ENCODE assay signal across 2 cellular contexts in genomic region chr3:152319256-152319655, GRCh38.
TF ChIP-seq lines count a peak whose summit lies in the region.

No MANE protein-coding gene starts in this region.

TF ChIP-seq in GM23338, 12 proteins besides CTCF, POLR2A, EP300 and RAD21:
- TF ChIP-seq REST (IDR thresholded peaks at IDR 0.05; ENCODE audit: unreplicated experiment): no peak
- TF ChIP-seq EZH2phosphoT487 (IDR thresholded peaks at IDR 0.05; ENCODE audit: unreplicated experiment): no peak
- TF ChIP-seq JUNB (IDR thresholded peaks at IDR 0.05; ENCODE audit: unreplicated experiment): no peak
- no peak for TF ChIP-seq ETS1 (IDR thresholded peaks at IDR 0.05)
- TF ChIP-seq ZNF462 (CRISPR knock-in tag; IDR thresholded peaks at IDR 0.05): no peak
- TF ChIP-seq CREB1 (CRISPR knock-in tag; IDR thresholded peaks at IDR 0.05; ENCODE audit: low read depth): no peak
- TF ChIP-seq POLR2AphosphoS5 (IDR thresholded peaks at IDR 0.05; ENCODE audit: low read depth): no peak
- TF ChIP-seq ZNF331 (CRISPR knock-in tag; IDR thresholded peaks at IDR 0.05; ENCODE audit: low read depth): no peak
- TF ChIP-seq EZH2 (IDR thresholded peaks at IDR 0.05; ENCODE audit: low read depth, unreplicated experiment): no peak
- no peak for TF ChIP-seq STAT1 (IDR thresholded peaks at IDR 0.05; ENCODE audit: unreplicated experiment)
- no peak for TF ChIP-seq NANOG (IDR thresholded peaks at IDR 0.05; ENCODE audit: borderline replicate concordance)
- no peak for TF ChIP-seq ZNF114 (CRISPR knock-in tag; IDR thresholded peaks at IDR 0.05)

TF ChIP-seq in GM12878, 131 proteins besides CTCF, POLR2A, EP300 and RAD21 (continued from another document and continues in another):
- TF ChIP-seq EZH2 (IDR thresholded peaks at IDR 0.05; ENCODE audit: borderline replicate concordance, control insufficient read depth, low read depth, low read length) (no peak), MEF2A (IDR thresholded peaks at IDR 0.05; ENCODE audit: insufficient read depth, low read depth, low read length) (no peak), ZNF24 (IDR thresholded peaks at IDR 0.05) (no peak), NFIC (IDR thresholded peaks at IDR 0.05; ENCODE audit: low read depth, low read length) (peak; percentile 43; the same call in 1 of the 2 replicates), CHD1 (IDR thresholded peaks at IDR 0.05; ENCODE audit: low read depth, low read length) (no peak), STAT3 (IDR thresholded peaks at IDR 0.05; ENCODE audit: low read depth, low read length) (no peak), TCF7 (IDR thresholded peaks at IDR 0.05; ENCODE audit: borderline replicate concordance) (peak; percentile 38; the same call in 1 of the 2 replicates), CHD2 (IDR thresholded peaks at IDR 0.05; ENCODE audit: borderline replicate concordance, low read depth, low read length) (no peak), HCFC1 (IDR thresholded peaks at IDR 0.05; ENCODE audit: low read length) (no peak), CREB1 (IDR thresholded peaks at IDR 0.05; ENCODE audit: low read depth) (peak; percentile 73; the same call in 1 of the 2 replicates), BCLAF1 (IDR thresholded peaks at IDR 0.05) (no peak), ATF2 (IDR thresholded peaks at IDR 0.05; ENCODE audit: low read length) (peak; percentile 47), YBX1 (IDR thresholded peaks at IDR 0.05) (no peak), RBBP5 (conservative IDR thresholded peaks at IDR 0.05) (no peak), BHLHE40 (IDR thresholded peaks at IDR 0.05; ENCODE audit: borderline replicate concordance in 1 of 2, low read depth in 2 of 2, low read length in 1 of 2) (no peak), CBFB (IDR thresholded peaks at IDR 0.05; ENCODE audit: low read depth) (no peak), RUNX3 (IDR thresholded peaks at IDR 0.05; ENCODE audit: low read length) (peak; percentile 27; the same call in 1 of the 2 replicates), MTA2 (IDR thresholded peaks at IDR 0.05; ENCODE audit: low read depth) (peak; percentile 44; the same call in 1 of the 2 replicates), NR2F1 (conservative IDR thresholded peaks at IDR 0.05) (no peak), GATAD2B (conservative IDR thresholded peaks at IDR 0.05; ENCODE audit: low read depth) (no peak), TCF3 (IDR thresholded peaks at IDR 0.05; ENCODE audit: borderline replicate concordance, insufficient read depth, low read depth, low read length) (no peak), STAT1 (conservative IDR thresholded peaks at IDR 0.05) (no peak), PKNOX1 (IDR thresholded peaks at IDR 0.05) (no peak), ZBTB11 (CRISPR knock-in tag; IDR thresholded peaks at IDR 0.05) (no peak), PRDM15 (CRISPR knock-in tag; IDR thresholded peaks at IDR 0.05) (no peak), FOXK2 (IDR thresholded peaks at IDR 0.05) (no peak), SUZ12 (IDR thresholded peaks at IDR 0.05; ENCODE audit: unreplicated experiment) (no peak), TBL1XR1 (IDR thresholded peaks at IDR 0.05; ENCODE audit: low read depth, low read length) (no peak), NKRF (conservative IDR thresholded peaks at IDR 0.05) (no peak), GABPA (IDR thresholded peaks at IDR 0.05; ENCODE audit: low read depth) (no peak), TCF12 (IDR thresholded peaks at IDR 0.05; ENCODE audit: low read depth, low read length) (no peak), IKZF2 (IDR thresholded peaks at IDR 0.05) (no peak), REST (IDR thresholded peaks at IDR 0.05; ENCODE audit: low read depth, low read length) (no peak), POU2F2 (IDR thresholded peaks at IDR 0.05; ENCODE audit: borderline replicate concordance, low read depth, low read length) (no peak), BMI1 (IDR thresholded peaks at IDR 0.05; ENCODE audit: borderline replicate concordance) (no peak), RELB (IDR thresholded peaks at IDR 0.05; ENCODE audit: low read depth) (no peak), SRF (IDR thresholded peaks at IDR 0.05; ENCODE audit: low read depth in 2 of 2, low read length in 2 of 2) (no peak), MXI1 (IDR thresholded peaks at IDR 0.05; ENCODE audit: low read depth, low read length) (no peak), EED (IDR thresholded peaks at IDR 0.05; ENCODE audit: low read depth) (no peak)
